In the genomic region with DNA sequence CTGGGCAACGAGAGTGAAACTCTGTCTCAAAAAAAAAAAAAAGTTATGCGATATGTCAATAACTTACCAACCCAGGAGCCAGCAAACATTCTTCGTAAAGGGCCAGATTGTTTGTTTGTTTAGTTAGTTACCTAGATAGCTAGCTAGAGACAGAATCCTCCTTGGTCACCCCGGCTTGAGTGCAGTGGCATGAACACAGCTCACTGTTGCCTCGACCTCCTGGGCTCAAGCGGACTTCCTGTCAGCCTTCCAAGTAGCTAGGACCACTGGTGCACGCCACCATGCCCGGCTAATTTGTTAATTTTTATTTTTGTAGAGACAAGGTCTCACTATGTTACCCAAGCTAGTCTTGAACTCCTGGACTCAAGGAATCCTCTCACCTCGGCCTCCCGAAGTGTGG, we compare ENCODE assay signal across 30 cellular contexts.
"Had no signal": no experiment of that assay in that cellular context is flagged by ENCODE, and none has a peak within 500 bp of the region (broad histone marks: within the 10 kb centered on the region; RNA-seq: fewer than 3 reads in every experiment).

No MANE protein-coding gene starts in this region.

- H3K4me1 ChIP-seq: adrenal gland, breast epithelium, SJCRH30 had no signal

- H3K9me3 ChIP-seq: adrenal gland, body of pancreas, breast epithelium, SJCRH30 had no signal

- FAIRE-seq: astrocyte had no signal

- H3K4me3 ChIP-seq: adrenal gland, body of pancreas, breast epithelium, SJCRH30, SK-N-MC had no signal

- DNase-seq: activated CD4-positive, alpha-beta T cell treated with anti-CD3 and anti-CD28 coated beads for 36 hours; activated CD4-positive, alpha-beta T cell treated with anti-CD3 and anti-CD28 coated beads, Interleukin-2, amount 10 ng/mL, durations not matched to agents 7 days and 5 days; activated CD4-positive, alpha-beta T cell treated with anti-CD3 and anti-CD28 coated beads, Interleukin-2, amount 50 U/mL, for 48 hours; activated CD8-positive, alpha-beta memory T cell treated with anti-CD3 and anti-CD28 coated beads, Interleukin-2, amount 50 U/mL, for 4 hours; activated gamma-delta T cell treated with Interleukin-2 at 50 U/mL for 16 hours; activated naive CD4-positive, alpha-beta T cell treated with anti-CD3 and anti-CD28 coated beads for 36 hours; activated T-cell treated with anti-CD3 and anti-CD28 coated beads for 4 hours; activated T-cell treated with anti-CD3 and anti-CD28 coated beads, Interleukin-2, amount 50 U/mL, for 4 hours; adrenal gland; body of pancreas; caudate nucleus; cerebellar nuclear complex; Kasumi-1; KBM-7; NCI-H1048; NCI-H1105 treated with DMSO at 0.1 percent for 48 hours; NCI-H1694; NCI-H1930; NCI-H2081 treated with DMSO at 0.1 percent for 48 hours; NCI-H226; NCI-H524 treated with DMSO at 0.1 percent for 48 hours; SHP77; SJCRH30 had no signal

- ATAC-seq: activated CD4-positive, alpha-beta T cell treated with anti-CD3 and anti-CD28 coated beads for 36 hours; activated CD4-positive, CD25-positive, alpha-beta regulatory T cell treated with anti-CD3 and anti-CD28 coated beads, Interleukin-2, amount 50 U/mL, for 24 hours; activated naive CD4-positive, alpha-beta T cell treated with anti-CD3 and anti-CD28 coated beads, Interleukin-2, amount 50 U/mL, for 72 hours; activated T-cell treated with anti-CD3 and anti-CD28 coated beads, Interleukin-2, amount 50 U/mL, for 4 hours; body of pancreas; Panc1; WTC11 had no signal

- H3K27ac ChIP-seq: adrenal gland, body of pancreas, breast epithelium, SJCRH30, SK-N-MC had no signal
